Comparison of ENCODE assay signal across 11 cellular contexts in genomic region chr17:7854078-7854777, GRCh38. TPM values are rescaled to one million over a fixed set of nuclear protein-coding genes. Genes with fewer than 3 reads are reported as not detected.
DNase-seq lines count a peak whose midpoint lies in the region; ATAC-seq and TF ChIP-seq lines count a peak whose summit lies in the region.
"Had no signal": no experiment of that assay in that cellular context is flagged by ENCODE, and none has a peak within 500 bp of the region (broad histone marks: within the 10 kb centered on the region; RNA-seq: fewer than 3 reads in every experiment).

No MANE protein-coding gene starts in this region.

- CTCF ChIA-PET in activated naive CD4-positive, alpha-beta T cell treated with anti-CD3 and anti-CD28 coated beads for 36 hours (lab: Charles Lee) = no interaction called here

- no peak overlapping the region for H3K4me3 Mint-ChIP-seq in activated naive CD4-positive, alpha-beta T cell treated with anti-CD3 and anti-CD28 coated beads for 36 hours
- H3K4me3 Mint-ChIP-seq: activated CD4-positive, alpha-beta T cell treated with anti-CD3 and anti-CD28 coated beads, Interleukin-2, amount 10 ng/mL, durations not matched to agents 7 days and 5 days had no signal

- no peak for DNase-seq in activated naive CD4-positive, alpha-beta T cell treated with anti-CD3 and anti-CD28 coated beads for 36 hours
- no peak for DNase-seq in activated naive CD4-positive, alpha-beta T cell (lab: John Stamatoyannopoulos, UW)
- peak; percentile 43 for DNase-seq in left ventricle myocardium superior
- peak in 1 of 2 donors; percentile 13 for DNase-seq in gastrocnemius medialis
- DNase-seq in NCI-H510A treated with DMSO at 0.1 percent for 48 hours (lab: John Stamatoyannopoulos, UW) = no peak
- no peak for DNase-seq in amniotic stem cell (lab: John Stamatoyannopoulos, UW)
- DNase-seq: caudate nucleus, NCI-H2171 treated with DMSO at 0.1 percent for 48 hours, SIG-M5 had no signal

- ATAC-seq in left ventricle myocardium superior = no peak
- no peak for ATAC-seq in gastrocnemius medialis

- H3K9me3 Mint-ChIP-seq in activated naive CD4-positive, alpha-beta T cell treated with anti-CD3 and anti-CD28 coated beads for 36 hours = no peaks in the 10 kb centered on the region
- H3K9me3 Mint-ChIP-seq: activated CD4-positive, alpha-beta T cell treated with anti-CD3 and anti-CD28 coated beads, Interleukin-2, amount 10 ng/mL, durations not matched to agents 7 days and 5 days had no signal

- H3K27ac ChIP-seq in gastrocnemius medialis = peak overlapping the region; percentile 91 to 99 (median 96)

- TF ChIP-seq CTCF in gastrocnemius medialis (IDR thresholded peaks at IDR 0.05 in 4 of 5, conservative IDR thresholded peaks at IDR 0.05 in 1 of 5) = no peak

- H3K27me3 ChIP-seq in gastrocnemius medialis = no peaks in the 10 kb centered on the region

- in situ Hi-C loops in gastrocnemius medialis (cut with MboI; ENCODE audit: low sequenced_read_pairs in 4 of 4) = loop anchor here in 2 of 4 donors (25.0 kb wide), 1 partner anchor 133 kb away; no protein-coding TSS in a partner anchor

- H3K36me3 Mint-ChIP-seq in activated naive CD4-positive, alpha-beta T cell treated with anti-CD3 and anti-CD28 coated beads for 36 hours (ENCODE audit: low read depth) = peaks cover 32% of the 10 kb centered on the region

- H3K4me1 ChIP-seq in gastrocnemius medialis = peaks cover 29 to 36% of the 10 kb centered on the region in 2 donors

- no peak for TF ChIP-seq POLR2A in gastrocnemius medialis (IDR thresholded peaks at IDR 0.05)

- H3K27me3 Mint-ChIP-seq in activated naive CD4-positive, alpha-beta T cell treated with anti-CD3 and anti-CD28 coated beads for 36 hours (ENCODE audit: low read depth) = no peaks in the 10 kb centered on the region
- H3K27me3 Mint-ChIP-seq: activated CD4-positive, alpha-beta T cell treated with anti-CD3 and anti-CD28 coated beads, Interleukin-2, amount 10 ng/mL, durations not matched to agents 7 days and 5 days had no signal

- H3K27ac Mint-ChIP-seq in activated naive CD4-positive, alpha-beta T cell treated with anti-CD3 and anti-CD28 coated beads for 36 hours = peak overlapping the region; percentile 39

- H3K36me3 ChIP-seq in gastrocnemius medialis = peaks cover 0 to 32% of the 10 kb centered on the region in 2 donors

- intact Hi-C loops in activated naive CD4-positive, alpha-beta T cell treated with anti-CD3 and anti-CD28 coated beads for 36 hours (cut with micrococcal nuclease) = no loop called here
- intact Hi-C loops in left ventricle myocardium superior (cut with micrococcal nuclease) (no loop called here), gastrocnemius medialis (cut with DNase I; ENCODE audit: low total_unique reads) (loop anchor here (10.0 kb wide), 1 partner anchor 109 kb away; no protein-coding TSS in a partner anchor)

- H3K4me3 ChIP-seq in gastrocnemius medialis = peak overlapping the region in 3 of 4 donors; percentile 65 to 86 (median 73)

- peaks cover 49% of the 10 kb centered on the region for H3K4me1 Mint-ChIP-seq in activated naive CD4-positive, alpha-beta T cell treated with anti-CD3 and anti-CD28 coated beads for 36 hours (ENCODE audit: low read depth)

- no peaks in the 10 kb centered on the region for H3K9me3 ChIP-seq in gastrocnemius medialis

RNA-seq across cellular contexts. Expression of gene TMEM88, which starts 0.6 kb away (rescaled TPM):
- total RNA-seq in activated naive CD4-positive, alpha-beta T cell treated with anti-CD3 and anti-CD28 coated beads for 36 hours = 1 to 10 TPM; 1.2 to 1.5 TPM
- total RNA-seq in left ventricle myocardium superior (32.6 TPM), gastrocnemius medialis (10 to 100 TPM; 18.8 to 56.8 (median 27.9) TPM)
- total RNA-seq: G401 had no signal

RNA-seq across cellular contexts. Expression of gene NAA38, which starts 3.1 kb away (rescaled TPM):
- total RNA-seq in activated naive CD4-positive, alpha-beta T cell treated with anti-CD3 and anti-CD28 coated beads for 36 hours = 10 to 100 TPM; 75.0 to 75.3 TPM
- total RNA-seq in left ventricle myocardium superior (93.2 TPM), gastrocnemius medialis (100 to 1,000 TPM in 2 of 4 donors, 10 to 100 TPM in 2; 57.4 to 133 (median 96.6) TPM)

RNA-seq across cellular contexts. Expression of gene CYB5D1, which starts 3.6 kb away (rescaled TPM):
- 1 to 10 TPM; 6.1 to 6.5 TPM for total RNA-seq in activated naive CD4-positive, alpha-beta T cell treated with anti-CD3 and anti-CD28 coated beads for 36 hours
- total RNA-seq in left ventricle myocardium superior = 25.6 TPM
- total RNA-seq in gastrocnemius medialis = 10 to 100 TPM in 2 of 4 donors, 1 to 10 TPM in 2; 4.1 to 14.7 (median 9.0) TPM

RNA-seq across cellular contexts. Expression of gene KDM6B, which starts 20.2 kb away (rescaled TPM):
- 10 to 100 TPM; 22.7 to 24.1 TPM for total RNA-seq in activated naive CD4-positive, alpha-beta T cell treated with anti-CD3 and anti-CD28 coated beads for 36 hours
- 28.1 TPM for total RNA-seq in left ventricle myocardium superior
- 1 to 10 TPM; 1.9 to 8.2 (median 4.4) TPM for total RNA-seq in gastrocnemius medialis

RNA-seq across cellular contexts. Expression of gene CHD3, which starts 34.4 kb away (rescaled TPM):
- 100 to 1,000 TPM; 180 to 185 TPM for total RNA-seq in activated naive CD4-positive, alpha-beta T cell treated with anti-CD3 and anti-CD28 coated beads for 36 hours
- total RNA-seq in left ventricle myocardium superior (13.1 TPM), gastrocnemius medialis (1 to 10 TPM; 5.4 to 7.7 (median 6.0) TPM)

Comparison
In these comparisons a context has a peak if more than half of its experiments do, and no peak if none do; other contexts are left out.
1. RNA of gene TMEM88, which starts 0.6 kb away (total RNA-seq): 32.6 TPM in left ventricle myocardium superior (single experiment) and 18.8 to 56.8 TPM in gastrocnemius medialis; 1.2 to 1.5 TPM in activated naive CD4-positive, alpha-beta T cell treated with anti-CD3 and anti-CD28 coated beads for 36 hours; every median in the first group is over 4 times any median in the second.